Comparison of ENCODE assay signal across 1 cellular context in the genomic region with DNA sequence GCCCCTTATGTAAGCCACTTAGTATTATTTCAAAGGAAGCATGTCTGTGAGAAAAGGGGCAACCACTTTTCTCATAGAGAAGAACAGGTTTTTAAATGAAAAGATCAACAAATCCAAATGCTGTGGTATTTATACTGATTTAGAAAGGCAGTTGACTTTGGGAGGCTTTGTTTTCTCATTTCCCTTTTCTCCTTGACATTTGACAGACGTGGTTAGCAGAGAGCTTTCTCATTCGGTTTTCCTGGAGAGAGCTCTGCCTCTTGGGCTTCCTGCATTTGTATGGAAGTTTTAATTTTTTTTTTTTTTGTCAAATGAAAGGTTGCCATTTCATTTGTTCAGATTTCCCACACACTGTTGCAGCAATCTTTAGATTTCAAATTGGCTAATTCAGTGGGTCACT.
TF ChIP-seq lines count a peak whose summit lies in the region.

No MANE protein-coding gene starts in this region.

TF ChIP-seq in neural cell, 6 proteins besides CTCF, POLR2A, EP300 and RAD21 (continued from another document):
- TF ChIP-seq, protein P1, sequence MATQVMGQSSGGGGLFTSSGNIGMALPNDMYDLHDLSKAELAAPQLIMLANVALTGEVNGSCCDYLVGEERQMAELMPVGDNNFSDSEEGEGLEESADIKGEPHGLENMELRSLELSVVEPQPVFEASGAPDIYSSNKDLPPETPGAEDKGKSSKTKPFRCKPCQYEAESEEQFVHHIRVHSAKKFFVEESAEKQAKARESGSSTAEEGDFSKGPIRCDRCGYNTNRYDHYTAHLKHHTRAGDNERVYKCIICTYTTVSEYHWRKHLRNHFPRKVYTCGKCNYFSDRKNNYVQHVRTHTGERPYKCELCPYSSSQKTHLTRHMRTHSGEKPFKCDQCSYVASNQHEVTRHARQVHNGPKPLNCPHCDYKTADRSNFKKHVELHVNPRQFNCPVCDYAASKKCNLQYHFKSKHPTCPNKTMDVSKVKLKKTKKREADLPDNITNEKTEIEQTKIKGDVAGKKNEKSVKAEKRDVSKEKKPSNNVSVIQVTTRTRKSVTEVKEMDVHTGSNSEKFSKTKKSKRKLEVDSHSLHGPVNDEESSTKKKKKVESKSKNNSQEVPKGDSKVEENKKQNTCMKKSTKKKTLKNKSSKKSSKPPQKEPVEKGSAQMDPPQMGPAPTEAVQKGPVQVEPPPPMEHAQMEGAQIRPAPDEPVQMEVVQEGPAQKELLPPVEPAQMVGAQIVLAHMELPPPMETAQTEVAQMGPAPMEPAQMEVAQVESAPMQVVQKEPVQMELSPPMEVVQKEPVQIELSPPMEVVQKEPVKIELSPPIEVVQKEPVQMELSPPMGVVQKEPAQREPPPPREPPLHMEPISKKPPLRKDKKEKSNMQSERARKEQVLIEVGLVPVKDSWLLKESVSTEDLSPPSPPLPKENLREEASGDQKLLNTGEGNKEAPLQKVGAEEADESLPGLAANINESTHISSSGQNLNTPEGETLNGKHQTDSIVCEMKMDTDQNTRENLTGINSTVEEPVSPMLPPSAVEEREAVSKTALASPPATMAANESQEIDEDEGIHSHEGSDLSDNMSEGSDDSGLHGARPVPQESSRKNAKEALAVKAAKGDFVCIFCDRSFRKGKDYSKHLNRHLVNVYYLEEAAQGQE (IDR thresholded peaks at IDR 0.05; ENCODE audit: borderline replicate concordance) = no peak
- TF ChIP-seq POLR2AphosphoS5 (IDR thresholded peaks at IDR 0.05) = no peak
TF ChIP-seq in neural cell: peak in this region for 0.
